8 cellular contexts compared by ENCODE assay signal in genomic region chr10:33772370-33773331, GRCh38.
DNase-seq lines count a peak whose midpoint lies in the region; ATAC-seq and TF ChIP-seq lines count a peak whose summit lies in the region.

No MANE protein-coding gene starts in this region.

- TF ChIP-seq CTCF in transverse colon (IDR thresholded peaks at IDR 0.05) (no peak), Calu3 (IDR thresholded peaks at IDR 0.05; ENCODE audit: unreplicated experiment) (no peak)

- H3K79me2 ChIP-seq in mesendoderm (ENCODE audit: control insufficient read depth, insufficient read depth, low read length), result no peaks in the 10 kb centered on the region

- H3K27me3 ChIP-seq in mesendoderm (ENCODE audit: insufficient read depth, low read length, poor library complexity) (no peaks in the 10 kb centered on the region), transverse colon (no peaks in the 10 kb centered on the region)

- CTCF ChIA-PET in Calu3 (lab: Charles Lee), result interaction anchor here (0.6 kb wide), 1 partner anchor 347 kb away, joined by 4 read pairs; no protein-coding TSS in a partner anchor

- intact Hi-C loops in dendritic cell treated with granulocyte-macrophage colony-stimulating factor and Interleukin-4, amounts not matched to agents 40 ng/mL and 50 ng/mL, for 4 days (cut with micrococcal nuclease), result loop anchor here (10.0 kb wide), 1 partner anchor 438 kb away; the partner anchor contains the start of gene NRP1
- intact Hi-C loops in transverse colon (cut with DNase I; ENCODE audit: low total_unique reads), result no loop called here
- intact Hi-C loops in Calu3 (cut with micrococcal nuclease; ENCODE audit: unreplicated experiment), result no loop called here

- no CpG with 5 or more reads among the region's 19 CpGs for WGBS in mesendoderm (ENCODE audit: extremely low coverage, insufficient coverage, low lambda C conversion rate)
- WGBS in transverse colon (ENCODE audit: low coverage in 1 of 2), 2 donors, result 62 to 63% methylated on average over 3 to 19 of the region's 19 CpGs

- H2BK120ac ChIP-seq in mesendoderm (ENCODE audit: low read depth, low read length), result no peak overlapping the region

- TF ChIP-seq POLR2A in transverse colon (IDR thresholded peaks at IDR 0.05), result no peak

- H3K4ac ChIP-seq in mesendoderm (ENCODE audit: low read depth, low read length), result no peak overlapping the region

- no peak for ATAC-seq in HG03135 (IDR thresholded peaks at IDR 0.05; ENCODE audit: unreplicated experiment)

- TF ChIP-seq EP300 in transverse colon (IDR thresholded peaks at IDR 0.05; ENCODE audit: low read depth), result no peak

- peak; percentile 36 for DNase-seq in ELF-1 (ENCODE audit: low read depth, low spot score)
- DNase-seq in NCI-H1092 (lab: John Stamatoyannopoulos, UW), result peak; percentile 10
- DNase-seq in mesendoderm, result peak; percentile 42
- no peak for DNase-seq in transverse colon
- DNase-seq in Calu3, result no peak
- DNase-seq in SW 1271 (lab: John Stamatoyannopoulos, UW), result no peak

- H3K36me3 ChIP-seq in mesendoderm (ENCODE audit: control insufficient read depth, insufficient read depth, low read length), result no peaks in the 10 kb centered on the region
- no peaks in the 10 kb centered on the region for H3K36me3 ChIP-seq in transverse colon

- peak overlapping the region; percentile 24 for H3K4me3 Mint-ChIP-seq in dendritic cell treated with granulocyte-macrophage colony-stimulating factor and Interleukin-4, amounts not matched to agents 40 ng/mL and 50 ng/mL, for 4 days
- H3K4me3 Mint-ChIP-seq in Calu3 (ENCODE audit: low read depth, unreplicated experiment), result no peak overlapping the region

- no peak overlapping the region for H3K56ac ChIP-seq in mesendoderm (ENCODE audit: low read length)

- H3K27ac Mint-ChIP-seq in dendritic cell treated with granulocyte-macrophage colony-stimulating factor and Interleukin-4, amounts not matched to agents 40 ng/mL and 50 ng/mL, for 4 days, result peak overlapping the region; percentile 67
- H3K27ac Mint-ChIP-seq in Calu3 (ENCODE audit: unreplicated experiment), result no peak overlapping the region

- no peaks in the 10 kb centered on the region for H3K36me3 Mint-ChIP-seq in dendritic cell treated with granulocyte-macrophage colony-stimulating factor and Interleukin-4, amounts not matched to agents 40 ng/mL and 50 ng/mL, for 4 days (ENCODE audit: low read depth)
- H3K36me3 Mint-ChIP-seq in Calu3 (ENCODE audit: insufficient read depth, unreplicated experiment), result no peaks in the 10 kb centered on the region

- no peak overlapping the region for H4K8ac ChIP-seq in mesendoderm (ENCODE audit: low read depth, low read length)

- no peaks in the 10 kb centered on the region for H3K79me1 ChIP-seq in mesendoderm (ENCODE audit: low read length)

- no peak overlapping the region for H2BK5ac ChIP-seq in mesendoderm (ENCODE audit: low read length)

- H4K5ac ChIP-seq in mesendoderm (ENCODE audit: low read length), result no peak overlapping the region

- no peak overlapping the region for H2BK15ac ChIP-seq in mesendoderm (replicated peaks; ENCODE audit: low read depth)

- H3K27ac ChIP-seq in mesendoderm (ENCODE audit: low read depth, low read length), result no peak overlapping the region
- no peak overlapping the region for H3K27ac ChIP-seq in transverse colon

- H3K4me1 ChIP-seq in mesendoderm (ENCODE audit: control insufficient read depth, low read depth, low read length) (no peaks in the 10 kb centered on the region), transverse colon (no peaks in the 10 kb centered on the region)

- in situ Hi-C loops in transverse colon (cut with MboI; ENCODE audit: low pct_ligation_motif_present in 1 of 4, low pct_unique_long_range_greater_than_20kb in 1 of 4, low sequenced_read_pairs in 3 of 4), result no loop called here

- no peak overlapping the region for H3K18ac ChIP-seq in mesendoderm (ENCODE audit: low read length)

- BruUV-seq in Calu3 (replicated peaks; lab: Mats Ljungman, UMichigan), result no TSS peak

- peaks cover 1% of the 10 kb centered on the region for H3K27me3 Mint-ChIP-seq in dendritic cell treated with granulocyte-macrophage colony-stimulating factor and Interleukin-4, amounts not matched to agents 40 ng/mL and 50 ng/mL, for 4 days
- H3K27me3 Mint-ChIP-seq in Calu3 (ENCODE audit: unreplicated experiment), result no peaks in the 10 kb centered on the region

- H3K9ac ChIP-seq in mesendoderm (ENCODE audit: low read length), result no peak overlapping the region

- no peak overlapping the region for H3K4me3 ChIP-seq in mesendoderm (ENCODE audit: low read length)
- H3K4me3 ChIP-seq in transverse colon, result no peak overlapping the region

- no peak overlapping the region for H2AK5ac ChIP-seq in mesendoderm (ENCODE audit: low read length)

- peaks cover 23% of the 10 kb centered on the region for H3K4me1 Mint-ChIP-seq in dendritic cell treated with granulocyte-macrophage colony-stimulating factor and Interleukin-4, amounts not matched to agents 40 ng/mL and 50 ng/mL, for 4 days (ENCODE audit: low read depth)
- no peaks in the 10 kb centered on the region for H3K4me1 Mint-ChIP-seq in Calu3 (ENCODE audit: low read depth, unreplicated experiment)

- no peaks in the 10 kb centered on the region for H3K9me3 ChIP-seq in transverse colon

- no peak overlapping the region for H3K23ac ChIP-seq in mesendoderm (ENCODE audit: low read length)

- no peak overlapping the region for H3K4me2 ChIP-seq in mesendoderm (ENCODE audit: low read length)

- H3K9me3 Mint-ChIP-seq in dendritic cell treated with granulocyte-macrophage colony-stimulating factor and Interleukin-4, amounts not matched to agents 40 ng/mL and 50 ng/mL, for 4 days, result no peaks in the 10 kb centered on the region
- H3K9me3 Mint-ChIP-seq in Calu3 (ENCODE audit: low read depth, unreplicated experiment), result no peaks in the 10 kb centered on the region

Comparison
In these comparisons a context has a peak if more than half of its experiments do, and no peak if none do; other contexts are left out.
1. DNase-seq: peak in ELF-1 (single experiment), NCI-H1092 (single experiment) and mesendoderm (single experiment); none in transverse colon (single experiment), Calu3 (single experiment) and SW 1271 (0 of 2).